ENCODE assay signal across 8 cellular contexts in genomic region chr15:89361451-89362202, GRCh38. TPM values are rescaled to one million over a fixed set of nuclear protein-coding genes. Genes with fewer than 3 reads are reported as not detected.
A peak's percentile ranks its signal among the peaks of the same experiment; 100 is the strongest.
DNase-seq lines count a peak whose midpoint lies in the region; ATAC-seq and TF ChIP-seq lines count a peak whose summit lies in the region.

No MANE protein-coding gene starts in this region.

- H3K4me1 Mint-ChIP-seq in Calu3 (ENCODE audit: low read depth, unreplicated experiment): peaks cover 6% of the 10 kb centered on the region

- DNase-seq in Calu3 (peak; percentile 85), MG63 (peak; percentile 67), WERI-Rb-1 (peak; percentile 76), brain pericyte (ENCODE audit: low read depth, low spot score) (peak; percentile 13)
- DNase-seq in stimulated activated CD8-positive, alpha-beta memory T cell treated with anti-CD3 and anti-CD28 coated beads, Interleukin-12 subunit alpha, Interleukin-12 subunit beta, amount 100 ng/mL, for 1 hour (ENCODE audit: low read depth): peak; percentile 32

- no TSS peak for BruUV-seq in Calu3 (replicated peaks; lab: Mats Ljungman, UMichigan)

- no peaks in the 10 kb centered on the region for H3K9me3 Mint-ChIP-seq in Calu3 (ENCODE audit: low read depth, unreplicated experiment)

- no peak for TF ChIP-seq CTCF in Calu3 (IDR thresholded peaks at IDR 0.05; ENCODE audit: unreplicated experiment)
- 0 out of 2 replicates have a peak, but pooled peaks have one; percentile 7 for TF ChIP-seq CTCF in WERI-Rb-1 (IDR thresholded peaks at IDR 0.05; ENCODE audit: low read depth, low read length)
- no peak for TF ChIP-seq CTCF in liver (IDR thresholded peaks at IDR 0.05; ENCODE audit: low read depth, low read length, missing input control)

- no peak for TF ChIP-seq RAD21 in liver (IDR thresholded peaks at IDR 0.05)

- H3K27me3 ChIP-seq in MG63 (peaks cover 80% of the 10 kb centered on the region), WERI-Rb-1 (ENCODE audit: insufficient read depth, low read depth, severe bottlenecking) (peaks cover 5% of the 10 kb centered on the region), liver (ENCODE audit: control insufficient read depth in 4 of 4, insufficient read depth in 4 of 4, low read length in 3 of 4) (peaks cover 9 to 28% (median 13%) of the 10 kb centered on the region in 4 donors)

- H3K9me3 ChIP-seq in MG63 (no peaks in the 10 kb centered on the region), WERI-Rb-1 (ENCODE audit: severe bottlenecking) (no peaks in the 10 kb centered on the region), liver (ENCODE audit: control insufficient read depth in 4 of 4, low read length in 3 of 4) (no peaks in the 10 kb centered on the region)

- peaks cover 100% of the 10 kb centered on the region for H3K27me3 Mint-ChIP-seq in Calu3 (ENCODE audit: unreplicated experiment)

- WGBS in liver: 15% methylated on average over 41 of the region's 41 CpGs

- CTCF ChIA-PET in Calu3 (lab: Charles Lee): no interaction called here

- H3K4me3 Mint-ChIP-seq in Calu3 (ENCODE audit: low read depth, unreplicated experiment): no peak overlapping the region

- H3K4me3 ChIP-seq in MG63: no peak overlapping the region
- H3K4me3 ChIP-seq in WERI-Rb-1 (ENCODE audit: low read depth, low read length): peak overlapping the region; percentile 84
- H3K4me3 ChIP-seq in liver (ENCODE audit: low read depth in 1 of 3, low read length in 3 of 3): no peak overlapping the region

- intact Hi-C loops in Calu3 (cut with micrococcal nuclease; ENCODE audit: unreplicated experiment): no loop called here

- no peak overlapping the region for H3K27ac Mint-ChIP-seq in Calu3 (ENCODE audit: unreplicated experiment)

- H3K27ac ChIP-seq in WERI-Rb-1 (peak overlapping the region; percentile 92), liver (ENCODE audit: low read depth in 1 of 2, low read length in 2 of 2) (no peak overlapping the region)

- no peak overlapping the region for H3K9ac ChIP-seq in liver (ENCODE audit: low read depth in 1 of 2, low read length in 2 of 2)

- H3K36me3 Mint-ChIP-seq in Calu3 (ENCODE audit: insufficient read depth, unreplicated experiment): peaks cover 6% of the 10 kb centered on the region

- ATAC-seq in GM21526 (IDR thresholded peaks at IDR 0.05; ENCODE audit: low FRiP score, unreplicated experiment) (no peak), GM18502 (IDR thresholded peaks at IDR 0.05; ENCODE audit: poor library complexity, unreplicated experiment) (no peak)

- peaks cover 2 to 18% (median 10%) of the 10 kb centered on the region in 4 donors for H3K4me1 ChIP-seq in liver (ENCODE audit: control insufficient read depth in 4 of 4, insufficient read depth in 4 of 4, low read length in 3 of 4)

- H3K36me3 ChIP-seq in MG63: no peaks in the 10 kb centered on the region
- H3K36me3 ChIP-seq in WERI-Rb-1: peaks cover 33% of the 10 kb centered on the region
- no peaks in the 10 kb centered on the region for H3K36me3 ChIP-seq in liver (ENCODE audit: control insufficient read depth in 4 of 4, insufficient read depth in 3 of 4, low read depth in 1 of 4, low read length in 3 of 4)

TF ChIP-seq in liver, 16 proteins besides CTCF, POLR2A, EP300 and RAD21:
- peak; percentile 100 for TF ChIP-seq REST (IDR thresholded peaks at IDR 0.05)
- TF ChIP-seq HNF4G (IDR thresholded peaks at IDR 0.05): no peak

RNA-seq across cellular contexts. Expression of gene POLG, which starts 27.0 kb away (rescaled TPM):
- total RNA-seq in Calu3 (2022) (83.6 and 92.3 TPM in 2 replicates), liver (10 to 100 TPM; 41.9 to 53.1 TPM)
- total RNA-seq in MG63 (2014; rRNA removed; shearing (Covaris generic); ENCODE audit: low replicate concordance): 37.3 and 84.1 TPM in 2 replicates
- 10 to 100 TPM; 15.2 to 20.9 TPM for polyA plus RNA-seq in liver

Comparison
In these comparisons a context has a peak if more than half of its experiments do, and no peak if none do; other contexts are left out.
1. DNase-seq: peak in every context shown above with its lines; median percentile 85 in Calu3; 76 in WERI-Rb-1; 67 in MG63; 32 in stimulated activated CD8-positive, alpha-beta memory T cell treated with anti-CD3 and anti-CD28 coated beads, Interleukin-12 subunit alpha, Interleukin-12 subunit beta, amount 100 ng/mL, for 1 hour; 13 in brain pericyte.